11 cellular contexts compared by ENCODE assay signal in genomic region chr19:21321996-21322395, GRCh38. TPM values are rescaled to one million over a fixed set of nuclear protein-coding genes. Genes with fewer than 3 reads are reported as not detected.
DNase-seq lines count a peak whose midpoint lies in the region; ATAC-seq and TF ChIP-seq lines count a peak whose summit lies in the region.
"Had no signal": no experiment of that assay in that cellular context is flagged by ENCODE, and none has a peak within 500 bp of the region (broad histone marks: within the 10 kb centered on the region; RNA-seq: fewer than 3 reads in every experiment).

No MANE protein-coding gene starts in this region.

- no peak overlapping the region for H2AFZ ChIP-seq in GM23338

- H3K79me2 ChIP-seq in GM23338 (replicated peaks; ENCODE audit: insufficient read depth) = peaks cover 100% of the 10 kb centered on the region

- H3K27ac ChIP-seq in GM23338 (ENCODE audit: low read depth) = no peak overlapping the region

- H3K9me3 ChIP-seq in adipocyte (ENCODE audit: control insufficient read depth, low read length) = peaks cover 11% of the 10 kb centered on the region

- intact Hi-C loops in sciatic nerve (cut with DNase I) = no loop called here

- 0 out of 2 replicates have a peak overlapping the region, but pooled peaks have one; percentile 41 for H3K4me2 ChIP-seq in GM23338

- peaks cover 45% of the 10 kb centered on the region for H4K20me1 ChIP-seq in GM23338 (replicated peaks; ENCODE audit: insufficient read depth)

- H3K4me1 Mint-ChIP-seq in GM23338 = peaks cover 43% of the 10 kb centered on the region

- H3K27me3 ChIP-seq in GM23338 (ENCODE audit: insufficient read depth) (no peaks in the 10 kb centered on the region), adipocyte (replicated peaks; ENCODE audit: control insufficient read depth, insufficient read depth, low read length) (no peaks in the 10 kb centered on the region)

- TF ChIP-seq CTCF in GM23338 (conservative IDR thresholded peaks at IDR 0.05; ENCODE audit: low read depth in 2 of 2) (no peak), fibroblast of villous mesenchyme (IDR thresholded peaks at IDR 0.05; ENCODE audit: insufficient read depth, low read depth, low read length) (no peak)

- peaks cover 9% of the 10 kb centered on the region for H3K36me3 ChIP-seq in GM23338 (ENCODE audit: insufficient read depth)
- peaks cover 35% of the 10 kb centered on the region for H3K36me3 ChIP-seq in adipocyte (ENCODE audit: control insufficient read depth, insufficient read depth, low read length, severe bottlenecking)

- H3K4me3 Mint-ChIP-seq in GM23338 = no peak overlapping the region

- H3K27me3 Mint-ChIP-seq in GM23338 (ENCODE audit: insufficient read depth, low read depth, poor library complexity) = peaks cover 9% of the 10 kb centered on the region

- peaks cover 14% of the 10 kb centered on the region for H3K9me3 Mint-ChIP-seq in GM23338

- peak overlapping the region; percentile 30; the same call in 1 of the 2 replicates for H3K27ac Mint-ChIP-seq in GM23338

- ATAC-seq in GM23338 = no peak
- peak; percentile 7 for ATAC-seq in sciatic nerve
- no peak for ATAC-seq in HG03342 (IDR thresholded peaks at IDR 0.05; ENCODE audit: unreplicated experiment)
- ATAC-seq: Panc1 had no signal

- peaks cover 41% of the 10 kb centered on the region for H3K36me3 Mint-ChIP-seq in GM23338 (ENCODE audit: low read depth)

- no peaks in the 10 kb centered on the region; the same call in 1 of the 2 replicates for H3K9me2 ChIP-seq in GM23338 (ENCODE audit: insufficient read depth)

- H3K4me3 ChIP-seq in GM23338 = no peak overlapping the region
- H3K4me3 ChIP-seq in adipocyte (ENCODE audit: low read length) = no peak overlapping the region
- H3K4me3 ChIP-seq in fibroblast of villous mesenchyme (ENCODE audit: low read depth, low read length) = no peak overlapping the region

- DNase-seq in GM23338 (ENCODE audit: low spot score) (no peak), adipocyte (ENCODE audit: low read depth) (no peak), fibroblast of villous mesenchyme (ENCODE audit: low read depth) (peak; percentile 13), sciatic nerve (ENCODE audit: low spot score) (no peak), Kasumi-1 (lab: John Stamatoyannopoulos, UW) (no peak), NCI-H2227 (lab: John Stamatoyannopoulos, UW; ENCODE audit: unreplicated experiment) (no peak)
- DNase-seq: kidney glomerular epithelial cell, MV-4-11, NCI-H446 treated with DMSO at 0.1 percent for 48 hours had no signal

- H3K4me1 ChIP-seq in GM23338 (ENCODE audit: insufficient read depth) = peaks cover 44% of the 10 kb centered on the region
- H3K4me1 ChIP-seq in adipocyte (ENCODE audit: control insufficient read depth, insufficient read depth, low read length) = peaks cover 23% of the 10 kb centered on the region

- H3F3A ChIP-seq in GM23338 (replicated peaks; ENCODE audit: low read depth) = no peaks in the 10 kb centered on the region

- H3K9ac ChIP-seq in adipocyte (ENCODE audit: low read length) = peak overlapping the region; percentile 74

TF ChIP-seq in GM23338, 12 proteins besides CTCF, POLR2A, EP300 and RAD21:
- TF ChIP-seq EZH2 (IDR thresholded peaks at IDR 0.05; ENCODE audit: low read depth, unreplicated experiment) = no peak

RNA-seq across cellular contexts. Expression of gene ZNF708, which starts 7.2 kb away (rescaled TPM):
- 53.2 and 71.9 TPM in 2 replicates for total RNA-seq in GM23338 (2014; rRNA removed; shearing (Covaris generic))
- polyA plus RNA-seq in GM23338 (2016; fragmentation: Nextera tagmentation; extraction: Ambion mirVana) = 15.7 and 15.9 TPM in 2 replicates
- 4.3 and 5.5 TPM in 2 replicates for total RNA-seq in fibroblast of villous mesenchyme
- total RNA-seq in sciatic nerve = 24.1 TPM

RNA-seq across cellular contexts. Expression of gene ZNF738, which starts 36.8 kb away (rescaled TPM):
- 137 and 138 TPM in 2 replicates for total RNA-seq in GM23338 (2014; rRNA removed; shearing (Covaris generic))
- polyA plus RNA-seq in GM23338 (2016; fragmentation: Nextera tagmentation; extraction: Ambion mirVana) = 138 and 151 TPM in 2 replicates
- total RNA-seq in fibroblast of villous mesenchyme (5.2 and 9.1 TPM in 2 replicates), sciatic nerve (5.3 TPM)

Comparison
In these comparisons a context has a peak if more than half of its experiments do, and no peak if none do; other contexts are left out.
1. RNA of gene ZNF738, which starts 36.8 kb away (total RNA-seq): 137 to 138 TPM in GM23338; 5.2 to 9.1 TPM in fibroblast of villous mesenchyme and 5.3 TPM in sciatic nerve (single experiment); every median in the first group is over 10 times any median in the second.